Comparison of ENCODE assay signal across 1 cellular context in genomic region chr11:69674886-69675714, GRCh38.
TF ChIP-seq lines count a peak whose summit lies in the region.

Gene LTO1 (minus strand): TSS chr11:69675353. CDS start chr11:69675239, 114 bp downstream.

TF ChIP-seq in HepG2, 621 proteins besides CTCF, POLR2A, EP300 and RAD21 (continued from another document and continues in another):
- TF ChIP-seq ATF6 (CRISPR knock-in tag; conservative IDR thresholded peaks at IDR 0.05) (no peak), MLXIP (CRISPR knock-in tag; IDR thresholded peaks at IDR 0.05; ENCODE audit: borderline replicate concordance) (no peak), ZFYVE20 (CRISPR knock-in tag; IDR thresholded peaks at IDR 0.05; ENCODE audit: borderline replicate concordance, low read depth) (no peak), POLR2G (IDR thresholded peaks at IDR 0.05; ENCODE audit: low read depth, low read length) (peak; percentile 88), ZNF577 (CRISPR knock-in tag; IDR thresholded peaks at IDR 0.05; ENCODE audit: borderline replicate concordance, low read depth) (no peak), SIN3A (IDR thresholded peaks at IDR 0.05; ENCODE audit: borderline replicate concordance, low read depth, low read length) (peak; percentile 90; the same call in 1 of the 2 replicates), TCF12 (IDR thresholded peaks at IDR 0.05) (no peak), TCF12 (CRISPR knock-in tag; IDR thresholded peaks at IDR 0.05) (no peak), HMGXB3 (CRISPR knock-in tag; IDR thresholded peaks at IDR 0.05; ENCODE audit: borderline replicate concordance) (peak; percentile 73; the same call in 1 of the 2 replicates), ZNF552 (CRISPR knock-in tag; IDR thresholded peaks at IDR 0.05; ENCODE audit: borderline replicate concordance) (peak; percentile 74; the same call in 1 of the 2 replicates), ZBTB20 (CRISPR knock-in tag; IDR thresholded peaks at IDR 0.05; ENCODE audit: borderline replicate concordance, low read depth) (peak; percentile 62; the same call in 1 of the 2 replicates), SRY (CRISPR knock-in tag; IDR thresholded peaks at IDR 0.05) (peak; percentile 65; the same call in 1 of the 2 replicates), SMAD1 (CRISPR knock-in tag; IDR thresholded peaks at IDR 0.05; ENCODE audit: borderline replicate concordance, low read depth) (0 out of 2 replicates have a peak, but pooled peaks have one; percentile 24), PHF21A (CRISPR knock-in tag; IDR thresholded peaks at IDR 0.05) (peak; percentile 56; the same call in 1 of the 2 replicates), ZNF512B (CRISPR knock-in tag; IDR thresholded peaks at IDR 0.05; ENCODE audit: borderline replicate concordance) (no peak), MYPOP (CRISPR knock-in tag; IDR thresholded peaks at IDR 0.05) (peak; percentile 71; the same call in 1 of the 2 replicates), SYNCRIP (IDR thresholded peaks at IDR 0.05; ENCODE audit: insufficient read depth, low read depth, low read length) (no peak), ZSCAN31 (CRISPR knock-in tag; IDR thresholded peaks at IDR 0.05; ENCODE audit: low read depth) (peak; percentile 71; the same call in 1 of the 2 replicates), CHD2 (IDR thresholded peaks at IDR 0.05; ENCODE audit: low read depth, low read length) (no peak), ZSCAN22 (CRISPR knock-in tag; IDR thresholded peaks at IDR 0.05) (no peak), NONO (IDR thresholded peaks at IDR 0.05) (no peak), NONO (CRISPR knock-in tag; conservative IDR thresholded peaks at IDR 0.05) (peak; percentile 87), MTA1 (CRISPR knock-in tag; IDR thresholded peaks at IDR 0.05; ENCODE audit: borderline replicate concordance) (peak; percentile 57; the same call in 1 of the 2 replicates), ZNF883 (CRISPR knock-in tag; IDR thresholded peaks at IDR 0.05; ENCODE audit: not compliant biosample characterization) (peak; percentile 13), DR1 (CRISPR knock-in tag; IDR thresholded peaks at IDR 0.05) (peak; percentile 73; the same call in 1 of the 2 replicates), KAT8 (CRISPR knock-in tag; IDR thresholded peaks at IDR 0.05) (peak; percentile 97), DPF2 (CRISPR knock-in tag; IDR thresholded peaks at IDR 0.05; ENCODE audit: borderline replicate concordance, low read depth) (no peak), SRF (IDR thresholded peaks at IDR 0.05; ENCODE audit: low read depth, low read length) (no peak), NCOA1 (CRISPR knock-in tag; IDR thresholded peaks at IDR 0.05) (peak; percentile 58; the same call in 1 of the 2 replicates), KLF15 (CRISPR knock-in tag; IDR thresholded peaks at IDR 0.05; ENCODE audit: borderline replicate concordance) (no peak), ZXDC (CRISPR knock-in tag; IDR thresholded peaks at IDR 0.05) (0 out of 2 replicates have a peak, but pooled peaks have one; percentile 11), THRA (CRISPR knock-in tag; IDR thresholded peaks at IDR 0.05; ENCODE audit: borderline replicate concordance) (peak; percentile 55; the same call in 1 of the 2 replicates), RXRB (CRISPR knock-in tag; IDR thresholded peaks at IDR 0.05; ENCODE audit: borderline replicate concordance) (peak; percentile 65; the same call in 1 of the 2 replicates), IKZF1 (IDR thresholded peaks at IDR 0.05) (no peak), ZFP82 (CRISPR knock-in tag; IDR thresholded peaks at IDR 0.05; ENCODE audit: borderline replicate concordance) (peak; percentile 46; the same call in 1 of the 2 replicates), ZNF543 (CRISPR knock-in tag; IDR thresholded peaks at IDR 0.05) (peak; percentile 80; the same call in 1 of the 2 replicates), GLI4 (CRISPR knock-in tag; IDR thresholded peaks at IDR 0.05; ENCODE audit: borderline replicate concordance) (no peak), TIGD3 (CRISPR knock-in tag; IDR thresholded peaks at IDR 0.05; ENCODE audit: borderline replicate concordance) (no peak), ZNF101 (CRISPR knock-in tag; IDR thresholded peaks at IDR 0.05; ENCODE audit: borderline replicate concordance, low read depth) (no peak), ZNF33B (CRISPR knock-in tag; IDR thresholded peaks at IDR 0.05) (peak; percentile 22)
